In the genomic region with DNA sequence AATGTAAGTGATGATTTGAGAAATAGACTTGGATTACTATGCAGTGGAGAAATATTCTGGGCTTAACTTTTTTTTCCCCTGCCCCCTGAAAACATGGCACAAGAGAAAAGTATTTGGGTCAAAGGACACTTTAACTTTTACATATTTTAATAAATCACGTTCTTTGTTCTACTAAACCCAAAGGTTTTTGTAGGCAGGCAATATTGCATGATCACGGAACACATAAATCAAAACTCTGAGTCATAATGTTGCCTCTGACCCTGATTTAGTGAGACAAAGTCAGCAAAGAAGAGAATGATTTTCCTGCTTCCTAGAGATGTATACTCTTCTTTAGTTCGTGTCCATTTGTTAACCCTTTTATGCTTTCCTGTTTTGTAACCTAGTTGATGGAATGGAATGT, we compare ENCODE assay signal across 25 cellular contexts. TPM values are rescaled to one million over a fixed set of nuclear protein-coding genes. Genes with fewer than 3 reads are reported as not detected.
DNase-seq lines count a peak whose midpoint lies in the region; TF ChIP-seq lines count a peak whose summit lies in the region.
"Had no signal": no experiment of that assay in that cellular context is flagged by ENCODE, and none has a peak within 500 bp of the region (broad histone marks: within the 10 kb centered on the region; RNA-seq: fewer than 3 reads in every experiment).

No MANE protein-coding gene starts in this region.

- H3K4me3 ChIP-seq in adipocyte (ENCODE audit: low read length) (peak overlapping the region; percentile 42), fibroblast of pulmonary artery (replicated peaks; ENCODE audit: low read depth, low read length) (no peak overlapping the region), skeletal muscle satellite cell (ENCODE audit: low read length) (no peak overlapping the region), thyroid gland (replicated peaks in 1 of 3) (no peak overlapping the region)
- H3K4me3 ChIP-seq: lower lobe of right lung, prostate gland, upper lobe of right lung had no signal

- TF ChIP-seq CTCF in fibroblast of pulmonary artery (IDR thresholded peaks at IDR 0.05; ENCODE audit: low read length, missing control alignments) (no peak), thyroid gland (IDR thresholded peaks at IDR 0.05) (no peak)

- H3K4me2 ChIP-seq in skeletal muscle satellite cell (ENCODE audit: low read length): peak overlapping the region; percentile 36
- H3K4me2 ChIP-seq: SK-N-SH had no signal

- H3K36me3 ChIP-seq in adipocyte (ENCODE audit: control insufficient read depth, insufficient read depth, low read length, severe bottlenecking) (peaks cover 46% of the 10 kb centered on the region), skeletal muscle satellite cell (ENCODE audit: insufficient read depth, low read length) (no peaks in the 10 kb centered on the region), thyroid gland (no peaks in the 10 kb centered on the region)
- H3K36me3 ChIP-seq: lower lobe of right lung, prostate gland, upper lobe of right lung had no signal

- peaks cover 6% of the 10 kb centered on the region for H3K9me3 ChIP-seq in adipocyte (ENCODE audit: control insufficient read depth, low read length)
- H3K9me3 ChIP-seq in skeletal muscle satellite cell (replicated peaks; ENCODE audit: low read length): no peaks in the 10 kb centered on the region
- H3K9me3 ChIP-seq in thyroid gland: no peaks in the 10 kb centered on the region
- H3K9me3 ChIP-seq: lower lobe of right lung, prostate gland, SK-N-SH, upper lobe of right lung had no signal

- H3K9ac ChIP-seq in adipocyte (ENCODE audit: low read length) (peak overlapping the region; percentile 89), skeletal muscle satellite cell (ENCODE audit: low read depth, low read length) (no peak overlapping the region)
- H3K9ac ChIP-seq: SK-N-SH had no signal

- no peak overlapping the region for H3K27ac ChIP-seq in thyroid gland
- H3K27ac ChIP-seq: 22Rv1, C4-2B, lower lobe of right lung, prostate gland, upper lobe of right lung had no signal

- peak; percentile 16 for DNase-seq in DMS53 (lab: John Stamatoyannopoulos, UW)
- DNase-seq in DMS53 treated with DMSO at 0.1 percent for 48 hours (lab: John Stamatoyannopoulos, UW; ENCODE audit: unreplicated experiment): no peak
- DNase-seq in adipocyte (ENCODE audit: low read depth): no peak
- DNase-seq in fibroblast of pulmonary artery (ENCODE audit: low read depth): peak; percentile 31
- no peak for DNase-seq in OCI-M2 (lab: John Stamatoyannopoulos, UW; ENCODE audit: unreplicated experiment)
- DNase-seq in AG08396 (ENCODE audit: low spot score): no peak
- DNase-seq in thyroid gland: no peak
- DNase-seq: activated CD4-positive, alpha-beta T cell treated with anti-CD3 and anti-CD28 coated beads for 36 hours; activated effector memory CD4-positive, alpha-beta T cell treated with anti-CD3 and anti-CD28 coated beads, Interleukin-2, amount 50 U/mL, for 16 hours; amygdala; cerebellar nuclear complex; DMS79 treated with DMSO at 0.1 percent for 48 hours; immature natural killer cell; lower lobe of right lung; naive B cell; NCI-H2029; NCI-H510A; SK-N-SH; stimulated activated naive B cell treated with anti-CD40 and anti-IgM and Interleukin-4, amounts not matched to agents 10 μg/mL and 1 μg/mL and 100 μg/mL, for 72 hours; upper lobe of right lung had no signal

- TF ChIP-seq POLR2A in thyroid gland (IDR thresholded peaks at IDR 0.05): no peak

- intact Hi-C loops in thyroid gland (cut with DNase I): no loop called here

- 48 to 60% methylated on average over 3 of the region's 3 CpGs for WGBS in thyroid gland, 2 donors

- H3K27me3 ChIP-seq in adipocyte (replicated peaks; ENCODE audit: control insufficient read depth, insufficient read depth, low read length): no peaks in the 10 kb centered on the region
- H3K27me3 ChIP-seq in skeletal muscle satellite cell (ENCODE audit: control insufficient read depth, insufficient read depth, low read length): no peaks in the 10 kb centered on the region
- no peaks in the 10 kb centered on the region for H3K27me3 ChIP-seq in thyroid gland
- H3K27me3 ChIP-seq: upper lobe of right lung had no signal

- H3K4me1 ChIP-seq in adipocyte (ENCODE audit: control insufficient read depth, insufficient read depth, low read length) (peaks cover 37% of the 10 kb centered on the region), skeletal muscle satellite cell (ENCODE audit: control insufficient read depth, insufficient read depth, low read length) (peaks cover 6% of the 10 kb centered on the region), thyroid gland (no peaks in the 10 kb centered on the region)
- H3K4me1 ChIP-seq: lower lobe of right lung, prostate gland, upper lobe of right lung had no signal

RNA-seq across cellular contexts. Expression of gene ABCD2, which starts 38.0 kb away (rescaled TPM):
- under 0.01 TPM in 2 replicates for total RNA-seq in skeletal muscle satellite cell (2012; rRNA removed)
- under 1 TPM; 0.33 to 0.81 (median 0.63) TPM for total RNA-seq in thyroid gland
- total RNA-seq: glomerular endothelial cell had no signal

Comparison
In these comparisons a context has a peak if more than half of its experiments do, and no peak if none do; other contexts are left out.
1. DNase-seq: peak in DMS53 (single experiment) and fibroblast of pulmonary artery (single experiment); none in DMS53 treated with DMSO at 0.1 percent for 48 hours (single experiment), adipocyte (single experiment), OCI-M2 (single experiment), AG08396 (single experiment) and thyroid gland (0 of 2).